ENCODE assay signal across 14 cellular contexts in the genomic region with DNA sequence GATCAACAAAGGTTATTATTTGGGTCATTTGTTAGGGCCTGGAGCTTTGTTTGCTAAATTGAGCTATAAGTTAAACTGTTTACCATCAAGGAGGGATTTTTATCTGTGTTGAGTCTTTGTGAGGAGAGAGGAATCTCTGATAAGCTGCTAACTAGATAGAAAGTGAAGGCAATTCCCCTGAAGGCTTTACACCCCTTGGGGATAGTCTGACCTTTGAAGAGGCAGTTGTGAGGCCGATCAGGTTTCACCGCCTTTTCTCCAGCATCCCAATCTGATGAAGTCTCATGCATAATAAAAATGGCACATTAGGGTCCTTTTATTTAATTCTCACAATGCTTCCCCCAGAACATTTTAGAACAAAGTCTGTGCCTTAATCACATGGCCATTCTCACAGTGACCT. TPM values are rescaled to one million over a fixed set of nuclear protein-coding genes. Genes with fewer than 3 reads are reported as not detected.
DNase-seq lines count a peak whose midpoint lies in the region; ATAC-seq and TF ChIP-seq lines count a peak whose summit lies in the region.
"Had no signal": no experiment of that assay in that cellular context is flagged by ENCODE, and none has a peak within 500 bp of the region (broad histone marks: within the 10 kb centered on the region; RNA-seq: fewer than 3 reads in every experiment).

No MANE protein-coding gene starts in this region.

- no peak overlapping the region for H2AFZ ChIP-seq in SK-N-SH (ENCODE audit: low read depth)

- TF ChIP-seq EP300 in SK-N-SH (IDR thresholded peaks at IDR 0.05; ENCODE audit: borderline replicate concordance in 1 of 2, low read depth in 1 of 2, low read length in 1 of 2): no peak

- H3K4me1 Mint-ChIP-seq in mesothelial cell of epicardium: peaks cover 48% of the 10 kb centered on the region
- H3K4me1 Mint-ChIP-seq in activated naive CD8-positive, alpha-beta T cell treated with anti-CD3 and anti-CD28 coated beads, Interleukin-2, amount 50 U/mL, for 24 hours: peaks cover 3% of the 10 kb centered on the region
- H3K4me1 Mint-ChIP-seq: activated CD4-positive, alpha-beta memory T cell treated with anti-CD3 and anti-CD28 coated beads, Interleukin-2, amount 10 ng/mL, durations not matched to agents 7 days and 5 days had no signal

- POLR2A ChIA-PET in SK-N-SH (lab: Yijun Ruan, JAX): no interaction called here

- no peaks in the 10 kb centered on the region for H3K9me2 ChIP-seq in SK-N-SH

- no peaks in the 10 kb centered on the region for H3K9me3 Mint-ChIP-seq in mesothelial cell of epicardium
- H3K9me3 Mint-ChIP-seq in activated naive CD8-positive, alpha-beta T cell treated with anti-CD3 and anti-CD28 coated beads, Interleukin-2, amount 50 U/mL, for 24 hours: no peaks in the 10 kb centered on the region
- H3K9me3 Mint-ChIP-seq: activated CD4-positive, alpha-beta memory T cell treated with anti-CD3 and anti-CD28 coated beads, Interleukin-2, amount 10 ng/mL, durations not matched to agents 7 days and 5 days had no signal

- peaks cover 18 to 23% of the 10 kb centered on the region in 2 experiments; a peak in 3 of 4 replicates for H3K4me1 ChIP-seq in SK-N-SH (ENCODE audit: control insufficient read depth in 1 of 2, insufficient read depth in 2 of 2, low read depth in 1 of 2, low read length in 1 of 2)
- H3K4me1 ChIP-seq in body of pancreas: peaks cover 17% of the 10 kb centered on the region
- H3K4me1 ChIP-seq in vagina: peaks cover 63% of the 10 kb centered on the region

- no peak overlapping the region for H3K4me3 Mint-ChIP-seq in mesothelial cell of epicardium
- H3K4me3 Mint-ChIP-seq in activated naive CD8-positive, alpha-beta T cell treated with anti-CD3 and anti-CD28 coated beads, Interleukin-2, amount 50 U/mL, for 24 hours: no peak overlapping the region
- H3K4me3 Mint-ChIP-seq: activated CD4-positive, alpha-beta memory T cell treated with anti-CD3 and anti-CD28 coated beads, Interleukin-2, amount 10 ng/mL, durations not matched to agents 7 days and 5 days had no signal

- H3K9me3 ChIP-seq in SK-N-SH (no peaks in the 10 kb centered on the region), body of pancreas (no peaks in the 10 kb centered on the region), vagina (no peaks in the 10 kb centered on the region)

- intact Hi-C loops in body of pancreas (cut with DNase I) (no loop called here), vagina (cut with DNase I) (no loop called here)

- no peak for TF ChIP-seq POLR2A in body of pancreas (IDR thresholded peaks at IDR 0.05)
- TF ChIP-seq POLR2A in vagina (IDR thresholded peaks at IDR 0.05): no peak

- H3K27ac ChIP-seq in SK-N-SH (ENCODE audit: low read depth in 2 of 2, low read length in 1 of 2) (peak overlapping the region in 1 of 2 experiments; percentile 51; a peak in 1 of 4 replicates), body of pancreas (peak overlapping the region in 3 of 4 donors; percentile 17 to 55 (median 35)), vagina (peak overlapping the region; percentile 24)

- 87% methylated on average over 2 of the region's 2 CpGs for WGBS in SK-N-SH (ENCODE audit: low lambda C conversion rate)
- WGBS in body of pancreas, 2 donors: 97 to 100% methylated on average over 2 of the region's 2 CpGs

- H3K36me3 Mint-ChIP-seq in mesothelial cell of epicardium: peaks cover 3% of the 10 kb centered on the region
- H3K36me3 Mint-ChIP-seq in activated naive CD8-positive, alpha-beta T cell treated with anti-CD3 and anti-CD28 coated beads, Interleukin-2, amount 50 U/mL, for 24 hours (ENCODE audit: low read depth): no peaks in the 10 kb centered on the region

- no peaks in the 10 kb centered on the region for H3K36me3 ChIP-seq in SK-N-SH (replicated peaks in 1 of 2; ENCODE audit: control insufficient read depth in 1 of 2, insufficient read depth in 2 of 2, low read length in 1 of 2)
- H3K36me3 ChIP-seq in body of pancreas (replicated peaks in 1 of 2; ENCODE audit: insufficient read depth in 1 of 2, low read depth in 2 of 2): no peaks in the 10 kb centered on the region
- H3K36me3 ChIP-seq in vagina: no peaks in the 10 kb centered on the region

- no peak overlapping the region for H3K4me3 ChIP-seq in SK-N-SH (ENCODE audit: low read depth in 2 of 2, low read length in 1 of 2)
- H3K4me3 ChIP-seq in body of pancreas: no peak overlapping the region
- no peak overlapping the region for H3K4me3 ChIP-seq in vagina

- H3F3A ChIP-seq in SK-N-SH (replicated peaks; ENCODE audit: insufficient read depth): no peaks in the 10 kb centered on the region

- H3K27ac Mint-ChIP-seq in mesothelial cell of epicardium: peak overlapping the region; percentile 23
- no peak overlapping the region for H3K27ac Mint-ChIP-seq in activated naive CD8-positive, alpha-beta T cell treated with anti-CD3 and anti-CD28 coated beads, Interleukin-2, amount 50 U/mL, for 24 hours
- H3K27ac Mint-ChIP-seq: activated CD4-positive, alpha-beta memory T cell treated with anti-CD3 and anti-CD28 coated beads, Interleukin-2, amount 10 ng/mL, durations not matched to agents 7 days and 5 days had no signal

- CTCF ChIA-PET in SK-N-SH (lab: Yijun Ruan, JAX): interaction anchor here (1.3 to 1.7 kb wide), 3 partner anchors 8 to 255 kb away, joined by 3 to 5 read pairs (median 4); no protein-coding TSS in a partner anchor

- ATAC-seq in SK-N-SH treated with all-trans-retinoic acid at 6 μM for 48 hours (no peak), body of pancreas (no peak), GM21717 (IDR thresholded peaks at IDR 0.05; ENCODE audit: unreplicated experiment) (no peak)
- ATAC-seq in activated naive CD8-positive, alpha-beta T cell treated with anti-CD3 and anti-CD28 coated beads, Interleukin-2, amount 50 U/mL, for 24 hours: no peak

- no peak for DNase-seq in SK-N-SH
- no peak for DNase-seq in body of pancreas
- no peak for DNase-seq in mesothelial cell of epicardium (ENCODE audit: low spot score in 2 of 2, unreplicated experiment in 2 of 2)
- DNase-seq in vagina (ENCODE audit: extremely low spot score in 2 of 2): no peak
- no peak for DNase-seq in activated naive CD8-positive, alpha-beta T cell treated with anti-CD3 and anti-CD28 coated beads, Interleukin-2, amount 50 U/mL, for 24 hours
- no peak for DNase-seq in activated CD4-positive, alpha-beta T cell treated with anti-CD3 and anti-CD28 coated beads, Interleukin-2, amount 50 U/mL, for 48 hours
- DNase-seq: activated CD4-positive, alpha-beta memory T cell treated with anti-CD3 and anti-CD28 coated beads, Interleukin-2, amount 10 ng/mL, durations not matched to agents 7 days and 5 days; activated effector memory CD4-positive, alpha-beta T cell treated with anti-CD3 and anti-CD28 coated beads, Interleukin-2, amount 50 U/mL, for 16 hours; NCI-H1092 treated with DMSO at 0.1 percent for 48 hours; NCI-H510A; nucleus accumbens; stimulated activated CD4-positive, alpha-beta T cell treated with anti-CD3 and anti-CD28 coated beads, Interleukin-12 subunit alpha, Interleukin-12 subunit beta, amount 100 ng/mL, for 4 hours had no signal

- H4K20me1 ChIP-seq in SK-N-SH (ENCODE audit: insufficient read depth): no peaks in the 10 kb centered on the region; the same call in 1 of the 2 replicates

- H3K27me3 ChIP-seq in SK-N-SH (ENCODE audit: insufficient read depth) (no peaks in the 10 kb centered on the region), body of pancreas (no peaks in the 10 kb centered on the region), vagina (no peaks in the 10 kb centered on the region)

- no peak for TF ChIP-seq CTCF in SK-N-SH (IDR thresholded peaks at IDR 0.05)
- no peak for TF ChIP-seq CTCF in body of pancreas (IDR thresholded peaks at IDR 0.05)
- no peak for TF ChIP-seq CTCF in mesothelial cell of epicardium (IDR thresholded peaks at IDR 0.05; ENCODE audit: unreplicated experiment)
- TF ChIP-seq CTCF in vagina (IDR thresholded peaks at IDR 0.05): no peak

- H3K9ac ChIP-seq in SK-N-SH: no peak overlapping the region

- H3K4me2 ChIP-seq in SK-N-SH: no peak overlapping the region

- peaks cover 25% of the 10 kb centered on the region; the same call in 1 of the 2 replicates for H3K79me2 ChIP-seq in SK-N-SH (ENCODE audit: insufficient read depth)

- no peaks in the 10 kb centered on the region for H3K27me3 Mint-ChIP-seq in mesothelial cell of epicardium (ENCODE audit: low read depth)
- H3K27me3 Mint-ChIP-seq in activated naive CD8-positive, alpha-beta T cell treated with anti-CD3 and anti-CD28 coated beads, Interleukin-2, amount 50 U/mL, for 24 hours: peaks cover 1% of the 10 kb centered on the region

- no peak for TF ChIP-seq RAD21 in SK-N-SH (IDR thresholded peaks at IDR 0.05; ENCODE audit: low read length)

TF ChIP-seq in SK-N-SH, 30 proteins besides CTCF, POLR2A, EP300 and RAD21:
- TF ChIP-seq GATA2 (CRISPR knock-in tag; IDR thresholded peaks at IDR 0.05) (0 out of 2 replicates have a peak, but pooled peaks have one; percentile 25), TEAD4 (IDR thresholded peaks at IDR 0.05; ENCODE audit: borderline replicate concordance, insufficient read depth) (no peak), MXI1 (IDR thresholded peaks at IDR 0.05; ENCODE audit: low read depth, low read length) (no peak), RXRA (IDR thresholded peaks at IDR 0.05; ENCODE audit: borderline replicate concordance, low read depth) (no peak), FOXM1 (IDR thresholded peaks at IDR 0.05; ENCODE audit: low read depth) (no peak)
TF ChIP-seq in SK-N-SH: peak in this region for 1.

TF ChIP-seq in SK-N-SH treated with all-trans-retinoic acid at 6 μM for 48 hours, 23 proteins besides CTCF, POLR2A, EP300 and RAD21 (continues in another document):
- TF ChIP-seq SNAI2 (CRISPR knock-in tag; IDR thresholded peaks at IDR 0.05) (no peak), ZNF565 (CRISPR knock-in tag; conservative IDR thresholded peaks at IDR 0.05; ENCODE audit: low read depth) (no peak), ZFP3 (CRISPR knock-in tag; IDR thresholded peaks at IDR 0.05) (no peak), CSDC2 (CRISPR knock-in tag; IDR thresholded peaks at IDR 0.05) (no peak), CSRNP3 (CRISPR knock-in tag; IDR thresholded peaks at IDR 0.05) (no peak)

RNA-seq across cellular contexts. Expression of gene C1orf21, which starts 21.8 kb away (rescaled TPM):
- 4.8 and 6.6 TPM in 2 replicates for polyA plus RNA-seq in SK-N-SH (2012; rRNA removed)
- polyA plus RNA-seq in SK-N-SH (2012; cell fraction: cytosol; rRNA removed): 8.6 and 11.5 TPM in 2 replicates
- polyA plus RNA-seq in SK-N-SH (2012; cell fraction: nucleus; rRNA removed): 2.3 and 2.8 TPM in 2 replicates
- 10 to 100 TPM in 1 of 2 donors, 1 to 10 TPM in 1; 8.3 to 10.2 TPM for total RNA-seq in body of pancreas
- 33.1 to 34.7 TPM (median 34.3 TPM) in 3 replicates for total RNA-seq in mesothelial cell of epicardium
- 24.1 TPM for total RNA-seq in vagina
